Comparison of ENCODE assay signal across 1 cellular context in genomic region chr22:41578114-41578513, GRCh38.
TF ChIP-seq lines count a peak whose summit lies in the region.

No MANE protein-coding gene starts in this region.

TF ChIP-seq in WTC11, 78 proteins besides CTCF, POLR2A, EP300 and RAD21 (continued from another document):
- no peak for TF ChIP-seq ZNF532 (CRISPR knock-in tag; IDR thresholded peaks at IDR 0.05; ENCODE audit: borderline replicate concordance)
- TF ChIP-seq ETV6 (CRISPR knock-in tag; IDR thresholded peaks at IDR 0.05): no peak
- no peak for TF ChIP-seq AR (CRISPR knock-in tag; IDR thresholded peaks at IDR 0.05)
- TF ChIP-seq USF2 (CRISPR knock-in tag; IDR thresholded peaks at IDR 0.05): no peak
- TF ChIP-seq STAT6 (CRISPR knock-in tag; conservative IDR thresholded peaks at IDR 0.05; ENCODE audit: low read depth): no peak
- no peak for TF ChIP-seq TEAD1 (CRISPR knock-in tag; IDR thresholded peaks at IDR 0.05)
- TF ChIP-seq USF1 (CRISPR knock-in tag; IDR thresholded peaks at IDR 0.05): no peak
- TF ChIP-seq ATF6 (CRISPR knock-in tag; IDR thresholded peaks at IDR 0.05): no peak
- TF ChIP-seq HMGA2 (CRISPR knock-in tag; IDR thresholded peaks at IDR 0.05): no peak
- TF ChIP-seq CREB1 (CRISPR knock-in tag; IDR thresholded peaks at IDR 0.05): no peak
- no peak for TF ChIP-seq ZNF263 (CRISPR knock-in tag; IDR thresholded peaks at IDR 0.05; ENCODE audit: low read depth)
